ENCODE assay signal across 1 cellular context in the genomic region with DNA sequence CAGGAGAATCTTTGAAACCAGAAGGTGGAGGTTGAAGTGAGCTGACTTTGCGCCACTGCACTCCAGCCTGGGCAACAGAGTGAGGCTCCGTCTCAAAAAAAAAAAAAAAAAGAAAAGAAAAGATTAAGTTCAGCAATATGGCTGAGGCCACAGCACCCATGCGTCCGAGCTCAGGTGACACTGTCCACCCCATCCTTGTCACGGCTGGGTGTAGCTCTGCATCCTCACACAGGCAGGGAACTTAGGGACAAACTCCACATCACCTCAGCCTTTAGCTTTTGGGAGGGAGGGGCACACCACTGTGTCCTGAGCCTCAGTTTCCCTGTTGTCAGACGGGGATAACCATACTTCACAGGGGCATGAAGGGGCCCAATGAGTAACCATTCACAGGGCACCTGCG.
TF ChIP-seq lines count a peak whose summit lies in the region.

No MANE protein-coding gene starts in this region.

TF ChIP-seq in H1, 55 proteins besides CTCF, POLR2A, EP300 and RAD21:
- TF ChIP-seq SIN3A (conservative IDR thresholded peaks at IDR 0.05 in 1 of 2, IDR thresholded peaks at IDR 0.05 in 1 of 2; ENCODE audit: low read depth in 1 of 2, low read length in 2 of 2) (no peak), SRF (IDR thresholded peaks at IDR 0.05; ENCODE audit: low read depth, low read length) (no peak), SUZ12 (IDR thresholded peaks at IDR 0.05; ENCODE audit: low read length) (no peak), ZNF274 (IDR thresholded peaks at IDR 0.05; ENCODE audit: borderline replicate concordance, extremely low read depth, low read length) (no peak), JUND (IDR thresholded peaks at IDR 0.05; ENCODE audit: low read length) (no peak), RBBP5 (IDR thresholded peaks at IDR 0.05; ENCODE audit: borderline replicate concordance, low read depth, low read length) (no peak), POLR2AphosphoS5 (IDR thresholded peaks at IDR 0.05; ENCODE audit: low read depth, low read length) (no peak), USF2 (IDR thresholded peaks at IDR 0.05; ENCODE audit: low read length) (no peak), JUN (IDR thresholded peaks at IDR 0.05; ENCODE audit: low read depth, low read length) (no peak), KDM5A (IDR thresholded peaks at IDR 0.05; ENCODE audit: low read length) (no peak), HDAC2 (IDR thresholded peaks at IDR 0.05; ENCODE audit: borderline replicate concordance in 1 of 2, low read depth in 2 of 2, low read length in 2 of 2) (no peak)
